9 cellular contexts compared by ENCODE assay signal in genomic region chr1:12276225-12276624, GRCh38. TPM values are rescaled to one million over a fixed set of nuclear protein-coding genes. Genes with fewer than 3 reads are reported as not detected.
DNase-seq lines count a peak whose midpoint lies in the region; TF ChIP-seq lines count a peak whose summit lies in the region.
"Had no signal": no experiment of that assay in that cellular context is flagged by ENCODE, and none has a peak within 500 bp of the region (broad histone marks: within the 10 kb centered on the region; RNA-seq: fewer than 3 reads in every experiment).

No MANE protein-coding gene starts in this region.

- H3K79me1 ChIP-seq in mesendoderm (ENCODE audit: low read length), result no peaks in the 10 kb centered on the region

- no peak overlapping the region for H3K9ac ChIP-seq in mesendoderm (ENCODE audit: low read length)

- H2BK15ac ChIP-seq in mesendoderm (replicated peaks; ENCODE audit: low read depth), result no peak overlapping the region

- H3K4me3 Mint-ChIP-seq in chondrocyte (ENCODE audit: unreplicated experiment), result no peak overlapping the region

- H3K4me1 ChIP-seq in mesendoderm (ENCODE audit: control insufficient read depth, low read depth, low read length), result no peaks in the 10 kb centered on the region

- DNase-seq in AG09319 (ENCODE audit: extremely low read depth, low read depth) (peak; percentile 10), HuH-7 (ENCODE audit: low spot score) (peak; percentile 32), chondrocyte (ENCODE audit: low spot score) (no peak), mesendoderm (peak; percentile 78), amniotic stem cell (lab: John Stamatoyannopoulos, UW) (no peak), dedifferentiated amniotic fluid mesenchymal stem cell (ENCODE audit: extremely low spot score) (no peak), germinal center (ENCODE audit: low spot score) (no peak), NCI-H345 treated with DMSO at 0.1 percent for 48 hours (lab: John Stamatoyannopoulos, UW; ENCODE audit: unreplicated experiment) (no peak)
- DNase-seq: NCI-H524 treated with DMSO at 0.1 percent for 48 hours had no signal

- H3K4me3 ChIP-seq in mesendoderm (ENCODE audit: low read length), result no peak overlapping the region

- H3K27me3 Mint-ChIP-seq in chondrocyte (ENCODE audit: low read depth), result no peaks in the 10 kb centered on the region

- no peak overlapping the region for H3K4me2 ChIP-seq in mesendoderm (ENCODE audit: low read length)

- H2BK120ac ChIP-seq in mesendoderm (ENCODE audit: low read depth, low read length), result no peak overlapping the region

- no peaks in the 10 kb centered on the region for H3K4me1 Mint-ChIP-seq in chondrocyte (ENCODE audit: low read depth)

- peak; percentile 51 for TF ChIP-seq CTCF in AG09319 (IDR thresholded peaks at IDR 0.05; ENCODE audit: low read depth, low read length)
- TF ChIP-seq CTCF in chondrocyte (IDR thresholded peaks at IDR 0.05), result peak; percentile 72

- H4K8ac ChIP-seq in mesendoderm (ENCODE audit: low read depth, low read length), result no peak overlapping the region

- no peak overlapping the region for H3K4ac ChIP-seq in mesendoderm (ENCODE audit: low read depth, low read length)

- H3K9me3 Mint-ChIP-seq in chondrocyte (ENCODE audit: low read depth), result no peaks in the 10 kb centered on the region

- no peak overlapping the region for H3K56ac ChIP-seq in mesendoderm (ENCODE audit: low read length)

- H3K36me3 ChIP-seq in mesendoderm (ENCODE audit: control insufficient read depth, insufficient read depth, low read length), result peaks cover 6% of the 10 kb centered on the region

- H3K79me2 ChIP-seq in mesendoderm (ENCODE audit: control insufficient read depth, insufficient read depth, low read length), result no peaks in the 10 kb centered on the region

- H3K27ac Mint-ChIP-seq in chondrocyte (ENCODE audit: unreplicated experiment), result no peak overlapping the region

- peaks cover 47% of the 10 kb centered on the region for H3K36me3 Mint-ChIP-seq in chondrocyte (ENCODE audit: low read depth)

- H2BK5ac ChIP-seq in mesendoderm (ENCODE audit: low read length), result no peak overlapping the region

- no peak overlapping the region for H2AK5ac ChIP-seq in mesendoderm (ENCODE audit: low read length)

- no peak overlapping the region for H4K5ac ChIP-seq in mesendoderm (ENCODE audit: low read length)

- H3K18ac ChIP-seq in mesendoderm (ENCODE audit: low read length), result no peak overlapping the region

- H3K23ac ChIP-seq in mesendoderm (ENCODE audit: low read length), result no peak overlapping the region

- WGBS in mesendoderm (ENCODE audit: extremely low coverage, insufficient coverage, low lambda C conversion rate), result no CpG with 5 or more reads among the region's 7 CpGs

- no peak overlapping the region for H3K27ac ChIP-seq in mesendoderm (ENCODE audit: low read depth, low read length)

- no peaks in the 10 kb centered on the region for H3K27me3 ChIP-seq in mesendoderm (ENCODE audit: insufficient read depth, low read length, poor library complexity)

RNA-seq across cellular contexts. Expression of gene VPS13D, which starts 46.4 kb away (rescaled TPM):
- 39.4 to 51.2 TPM (median 40.0 TPM) in 3 replicates for total RNA-seq in chondrocyte
- 5.8 TPM for polyA plus RNA-seq in mesendoderm (2013, experiment 1 of 2)
- polyA plus RNA-seq in mesendoderm (2013, experiment 2 of 2), result 4.2 TPM

Comparison
In these comparisons a context has a peak if more than half of its experiments do, and no peak if none do; other contexts are left out.
1. DNase-seq: peak in AG09319 (single experiment), HuH-7 (single experiment) and mesendoderm (single experiment); none in chondrocyte (single experiment), amniotic stem cell (single experiment), dedifferentiated amniotic fluid mesenchymal stem cell (single experiment), germinal center (single experiment) and NCI-H345 treated with DMSO at 0.1 percent for 48 hours (single experiment).